31 cellular contexts compared by ENCODE assay signal in the genomic region with DNA sequence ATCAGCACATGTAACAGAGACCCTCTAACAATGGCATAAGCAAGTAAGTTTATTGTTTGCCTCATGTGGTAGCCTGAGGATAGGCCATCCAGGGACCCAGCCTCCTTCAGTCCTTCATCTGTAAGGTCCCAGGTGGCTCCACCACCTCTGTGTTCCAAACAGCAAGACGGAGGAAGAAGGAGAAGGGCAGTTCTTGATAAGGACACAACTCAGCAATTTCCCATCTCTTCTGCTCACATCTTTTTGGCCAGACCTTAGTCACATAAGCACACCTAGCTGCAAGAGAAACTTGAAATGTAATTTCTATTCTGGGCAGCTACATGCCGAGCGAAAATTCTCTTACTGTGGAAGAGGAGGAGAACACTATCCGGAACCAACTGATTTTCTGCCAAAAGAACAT.
"Had no signal": no experiment of that assay in that cellular context is flagged by ENCODE, and none has a peak within 500 bp of the region (broad histone marks: within the 10 kb centered on the region; RNA-seq: fewer than 3 reads in every experiment).

No MANE protein-coding gene starts in this region.

- ATAC-seq: left colon; mucosa of descending colon; naive thymus-derived CD4-positive, alpha-beta T cell; right cardiac atrium; sciatic nerve; stimulated activated naive B cell treated with anti-CD40 and anti-IgM and Interleukin-4, amounts not matched to agents 10 μg/mL and 1 μg/mL and 100 μg/mL, for 72 hours; stimulated activated naive CD8-positive, alpha-beta T cell treated with anti-CD3 and anti-CD28 coated beads, Interleukin-15, Interleukin-2, amounts not matched to agents 100 U/mL and 50 U/mL, for 24 hours had no signal

- H3K9me3 ChIP-seq: left ventricle myocardium inferior, mucosa of descending colon, pancreas, prostate gland, stomach, suprapubic skin, thoracic aorta, tibial artery, upper lobe of right lung had no signal

- H3K27ac Mint-ChIP-seq: immature natural killer cell; naive thymus-derived CD4-positive, alpha-beta T cell; natural killer cell treated with Interleukin-12 subunit alpha and Interleukin-12 subunit beta and Interleukin-15 and Interleukin-18, amount 100 ng/mL, for 72 hours; stimulated activated naive B cell treated with anti-CD40 and anti-IgM and Interleukin-4, amounts not matched to agents 10 μg/mL and 1 μg/mL and 100 μg/mL, for 72 hours had no signal

- H3K4me3 ChIP-seq: left ventricle myocardium inferior, lung, mucosa of descending colon, pancreas, prostate gland, skin epidermis, stomach, suprapubic skin, thoracic aorta, tibial artery, upper lobe of right lung had no signal

- H3K27ac ChIP-seq: left ventricle myocardium inferior, pancreas, prostate gland, skin epidermis, stomach, suprapubic skin, thoracic aorta, tibial artery, upper lobe of right lung had no signal

- DNase-seq: hypothalamus; immature natural killer cell; kidney; left colon; left ventricle myocardium inferior; midbrain; mucosa of descending colon; naive thymus-derived CD4-positive, alpha-beta T cell; nucleus accumbens; pancreas; posterior cingulate gyrus; retina; right cardiac atrium; stimulated activated CD4-positive, alpha-beta T cell treated with anti-CD3 and anti-CD28 coated beads, Interleukin-12 subunit alpha, Interleukin-12 subunit beta, amount 100 ng/mL, for 4 hours; stimulated activated CD4-positive, alpha-beta T cell treated with anti-CD3 and anti-CD28 coated beads, Interleukin-2, amount 100 ng/mL, for 24 hours; stimulated activated CD4-positive, alpha-beta T cell treated with anti-CD3 and anti-CD28 coated beads, Interleukin-4, amount 100 ng/mL, for 1 hour; stimulated activated naive B cell treated with anti-CD40 and anti-IgM and Interleukin-4, amounts not matched to agents 10 μg/mL and 1 μg/mL and 100 μg/mL, for 72 hours; stimulated activated naive CD8-positive, alpha-beta T cell treated with anti-CD3 and anti-CD28 coated beads, Interleukin-15, Interleukin-2, amounts not matched to agents 100 U/mL and 50 U/mL, for 24 hours; stomach; tibial artery; trophoblast cell; upper lobe of right lung had no signal

- H3K27me3 ChIP-seq: pancreas, stomach, suprapubic skin, tibial artery, upper lobe of right lung had no signal

- FAIRE-seq: islet of Langerhans, kidney, pancreas, urothelium cell line had no signal

- H3K36me3 ChIP-seq: left ventricle myocardium inferior, pancreas, prostate gland, stomach, suprapubic skin, thoracic aorta, tibial artery, upper lobe of right lung had no signal

- H3K4me1 Mint-ChIP-seq: immature natural killer cell; naive thymus-derived CD4-positive, alpha-beta T cell; stimulated activated naive B cell treated with anti-CD40 and anti-IgM and Interleukin-4, amounts not matched to agents 10 μg/mL and 1 μg/mL and 100 μg/mL, for 72 hours had no signal

- H3K9me3 Mint-ChIP-seq: immature natural killer cell; naive thymus-derived CD4-positive, alpha-beta T cell; natural killer cell treated with Interleukin-12 subunit alpha and Interleukin-12 subunit beta and Interleukin-15 and Interleukin-18, amount 100 ng/mL, for 72 hours; stimulated activated naive B cell treated with anti-CD40 and anti-IgM and Interleukin-4, amounts not matched to agents 10 μg/mL and 1 μg/mL and 100 μg/mL, for 72 hours had no signal

- H3K36me3 Mint-ChIP-seq: immature natural killer cell; naive thymus-derived CD4-positive, alpha-beta T cell; natural killer cell treated with Interleukin-12 subunit alpha and Interleukin-12 subunit beta and Interleukin-15 and Interleukin-18, amount 100 ng/mL, for 72 hours; stimulated activated naive B cell treated with anti-CD40 and anti-IgM and Interleukin-4, amounts not matched to agents 10 μg/mL and 1 μg/mL and 100 μg/mL, for 72 hours had no signal

- H3K4me1 ChIP-seq: prostate gland, stomach, suprapubic skin, upper lobe of right lung had no signal

- H3K4me3 Mint-ChIP-seq: immature natural killer cell; naive thymus-derived CD4-positive, alpha-beta T cell; natural killer cell treated with Interleukin-12 subunit alpha and Interleukin-12 subunit beta and Interleukin-15 and Interleukin-18, amount 100 ng/mL, for 72 hours; stimulated activated naive B cell treated with anti-CD40 and anti-IgM and Interleukin-4, amounts not matched to agents 10 μg/mL and 1 μg/mL and 100 μg/mL, for 72 hours had no signal
